20 cellular contexts compared by ENCODE assay signal in the genomic region with DNA sequence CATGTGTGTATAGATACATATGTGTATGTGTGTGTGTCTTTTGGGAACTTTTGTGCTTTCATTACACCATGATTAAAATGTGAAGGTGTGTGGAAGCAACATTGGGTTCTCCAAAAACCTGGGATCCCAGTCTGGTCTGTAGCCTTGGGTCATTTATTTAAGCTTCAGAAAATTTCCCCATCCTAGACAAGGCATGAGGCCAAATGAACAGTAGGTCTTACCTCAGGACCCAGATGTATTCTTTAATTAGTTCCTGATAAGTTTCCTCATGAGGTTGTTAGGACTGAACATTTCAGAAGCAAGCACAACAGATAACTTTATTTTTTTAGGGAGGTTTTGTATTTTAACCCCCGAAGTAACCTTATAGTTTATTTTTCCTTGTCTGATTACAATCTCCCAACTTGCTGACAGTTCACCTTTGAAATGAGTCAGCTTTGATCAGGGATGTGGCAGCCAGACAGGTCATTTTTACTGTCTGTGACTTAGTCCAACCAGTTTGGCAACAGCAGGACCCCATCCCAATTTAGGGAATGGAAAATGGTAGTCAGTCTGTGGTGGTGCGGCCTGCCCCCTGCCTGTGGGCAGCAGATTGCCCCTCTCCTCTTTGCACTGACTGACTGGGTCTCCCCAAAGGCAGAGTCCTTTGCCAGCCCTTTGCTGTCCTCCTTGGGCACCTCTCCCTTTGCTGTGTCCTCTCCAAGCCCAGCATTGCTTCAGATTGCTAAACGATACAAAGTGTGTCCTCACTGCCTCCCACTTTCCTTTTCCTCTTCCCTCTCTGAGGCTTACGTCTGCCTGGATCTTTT.
DNase-seq lines count a peak whose midpoint lies in the region; ATAC-seq and TF ChIP-seq lines count a peak whose summit lies in the region.
"Had no signal": no experiment of that assay in that cellular context is flagged by ENCODE, and none has a peak within 500 bp of the region (broad histone marks: within the 10 kb centered on the region; RNA-seq: fewer than 3 reads in every experiment).

No MANE protein-coding gene starts in this region.

- H3K4me3 ChIP-seq in heart left ventricle (no peak overlapping the region), brain microvascular endothelial cell (ENCODE audit: low read depth, low read length) (no peak overlapping the region), fibroblast of villous mesenchyme (ENCODE audit: low read depth, low read length) (no peak overlapping the region), stomach (no peak overlapping the region)
- H3K4me3 ChIP-seq: heart right ventricle, tibial artery had no signal

- TF ChIP-seq EP300 in stomach (IDR thresholded peaks at IDR 0.05), result no peak

- WGBS in heart left ventricle, 4 donors, result 45 to 59% (median 53%) methylated on average over 4 of the region's 4 CpGs
- WGBS in stomach, 5 donors, result 38 to 65% (median 48%) methylated on average over 4 of the region's 4 CpGs

- peak overlapping the region in 2 of 12 donors; percentile 22 to 34 for H3K27ac ChIP-seq in heart left ventricle
- H3K27ac ChIP-seq in brain microvascular endothelial cell, result no peak overlapping the region
- peak overlapping the region; percentile 9 to 85 (median 54) for H3K27ac ChIP-seq in stomach
- H3K27ac ChIP-seq: heart right ventricle had no signal

- intact Hi-C loops in heart left ventricle (cut with DNase I) (loop anchor here in 5 of 10 donors (5.0 to 10.0 kb wide), 3 partner anchors 46 to 239 kb away; no protein-coding TSS in a partner anchor), Right ventricle myocardium superior (cut with DNase I) (loop anchor here (5.0 kb wide), 1 partner anchor 239 kb away; no protein-coding TSS in a partner anchor), stomach (cut with DNase I; ENCODE audit: low total_unique reads) (no loop called here)

- H3K4me1 ChIP-seq in heart left ventricle (peaks cover 0 to 63% (median 30%) of the 10 kb centered on the region in 12 donors), stomach (peaks cover 20 to 70% (median 57%) of the 10 kb centered on the region in 4 donors)

- TF ChIP-seq CTCF in heart left ventricle (IDR thresholded peaks at IDR 0.05) (peak in 1 of 12 donors; percentile 27), brain microvascular endothelial cell (IDR thresholded peaks at IDR 0.05; ENCODE audit: low read depth, low read length, missing control alignments) (peak; percentile 50), fibroblast of villous mesenchyme (IDR thresholded peaks at IDR 0.05; ENCODE audit: insufficient read depth, low read depth, low read length) (no peak), stomach (IDR thresholded peaks at IDR 0.05) (peak in 1 of 7 experiments; percentile 6)

- ATAC-seq in heart left ventricle, result peak in 3 of 4 donors; percentile 17 to 20 (median 18)
- ATAC-seq in Right ventricle myocardium superior (ENCODE audit: poor library complexity), result no peak
- ATAC-seq in GM19455 (IDR thresholded peaks at IDR 0.05; ENCODE audit: unreplicated experiment), result no peak
- ATAC-seq: activated naive CD4-positive, alpha-beta T cell treated with anti-CD3 and anti-CD28 coated beads, Interleukin-2, amount 50 U/mL, for 72 hours had no signal

- DNase-seq in heart left ventricle (no peak), Right ventricle myocardium superior (no peak), brain microvascular endothelial cell (no peak), fibroblast of villous mesenchyme (ENCODE audit: low read depth) (peak; percentile 14), stomach (no peak), activated gamma-delta T cell treated with Interleukin-2 at 50 U/mL for 16 hours (no peak), amniotic stem cell (lab: John Stamatoyannopoulos, UW) (no peak)
- DNase-seq: 8988T; central memory CD4-positive, alpha-beta T cell; heart right ventricle; left cardiac atrium; naive B cell; NCI-H1694 treated with DMSO at 0.1 percent for 48 hours; NCI-H524; OCI-M1; retina; stimulated activated CD4-positive, alpha-beta T cell treated with anti-CD3 and anti-CD28 coated beads, Interleukin-2, amount 100 ng/mL, for 48 hours; tibial artery had no signal

- no peaks in the 10 kb centered on the region for H3K9me3 ChIP-seq in heart left ventricle
- no peaks in the 10 kb centered on the region for H3K9me3 ChIP-seq in stomach
- H3K9me3 ChIP-seq: heart right ventricle, tibial artery had no signal

- in situ Hi-C loops in brain microvascular endothelial cell (cut with HindIII; ENCODE audit: low pct_ligation_motif_present, low sequenced_read_pairs), result no loop called here

- TF ChIP-seq POLR2A in heart left ventricle (IDR thresholded peaks at IDR 0.05) (no peak), stomach (IDR thresholded peaks at IDR 0.05) (no peak)

- H3K36me3 ChIP-seq in heart left ventricle (no peaks in the 10 kb centered on the region), brain microvascular endothelial cell (replicated peaks) (no peaks in the 10 kb centered on the region), stomach (no peaks in the 10 kb centered on the region)
- H3K36me3 ChIP-seq: heart right ventricle had no signal

- H3K27me3 ChIP-seq in heart left ventricle, result no peaks in the 10 kb centered on the region
- no peaks in the 10 kb centered on the region for H3K27me3 ChIP-seq in brain microvascular endothelial cell (replicated peaks)
- H3K27me3 ChIP-seq in stomach, result no peaks in the 10 kb centered on the region
- H3K27me3 ChIP-seq: heart right ventricle, tibial artery had no signal

Comparison
In these comparisons a context has a peak if more than half of its experiments do, and no peak if none do; other contexts are left out.
1. ATAC-seq: peak in heart left ventricle (3 of 4); none in Right ventricle myocardium superior (single experiment) and GM19455 (single experiment).